Comparison of ENCODE assay signal across 8 cellular contexts in the genomic region with DNA sequence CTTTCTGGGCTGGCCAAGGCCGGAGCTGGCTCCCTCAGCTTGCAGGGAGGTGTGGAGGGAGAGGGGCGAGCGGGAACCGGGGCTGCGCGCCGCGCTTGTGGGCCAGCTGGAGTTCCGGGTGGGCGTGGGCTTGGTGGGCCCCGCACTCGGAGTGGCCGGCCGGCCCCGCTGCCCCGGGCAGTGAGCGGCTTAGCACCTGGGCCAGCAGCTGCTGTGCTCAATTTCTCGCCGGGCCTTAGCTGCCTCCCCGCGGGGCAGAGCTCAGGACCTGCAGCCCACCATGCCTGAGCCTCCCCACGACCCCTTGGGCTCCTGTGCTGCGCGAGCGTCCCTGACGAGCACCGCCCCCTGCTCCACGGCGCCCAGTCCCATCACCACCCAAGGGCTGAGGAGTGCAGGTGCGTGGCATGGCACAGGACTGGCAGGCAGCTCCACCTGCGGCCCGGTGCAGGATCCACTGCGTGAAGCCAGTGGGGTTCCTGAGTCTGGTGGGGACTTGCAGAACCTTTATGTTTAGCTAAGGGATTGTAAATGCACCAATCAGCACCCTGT. TPM values are rescaled to one million over a fixed set of nuclear protein-coding genes. Genes with fewer than 3 reads are reported as not detected.
"Had no signal": no experiment of that assay in that cellular context is flagged by ENCODE, and none has a peak within 500 bp of the region (broad histone marks: within the 10 kb centered on the region; RNA-seq: fewer than 3 reads in every experiment).

No MANE protein-coding gene starts in this region.

RNA-seq across cellular contexts. Expression of a gene that starts 53.3 kb away (rescaled TPM):
- total RNA-seq: bronchial epithelial cell, endothelial cell of umbilical vein, left lobe of liver, lower lobe of right lung, osteocyte had no signal
- polyA plus RNA-seq: adipose tissue, endothelial cell of umbilical vein, esophagus, stomach had no signal
